8 cellular contexts compared by ENCODE assay signal in genomic region chr2:214808961-214809750, GRCh38.
DNase-seq lines count a peak whose midpoint lies in the region; ATAC-seq, FAIRE-seq and TF ChIP-seq lines count a peak whose summit lies in the region.

Gene BARD1 (minus strand): TSS chr2:214809683. CDS start chr2:214809569, 114 bp downstream.

- FAIRE-seq in GM18507 (lab: Jason Lieb, UNC), result peak; percentile 87

- peak within 1 kb of the TSS; percentile 95 for H3K27ac ChIP-seq in 22Rv1

- peak; percentile 25 for ATAC-seq in HG02970 (IDR thresholded peaks at IDR 0.05; ENCODE audit: low FRiP score, unreplicated experiment)

- no peak for TF ChIP-seq CTCF in 22Rv1 (IDR thresholded peaks at IDR 0.05)

- DNase-seq in GM18507 (ENCODE audit: extremely low spot score, insufficient read length, low read depth) (peak; percentile 26), NCI-H2171 treated with DMSO at 0.1 percent for 48 hours (lab: John Stamatoyannopoulos, UW) (peak; percentile 62), medulla oblongata (ENCODE audit: extremely low spot score) (peak; percentile 53)
- peak; percentile 66 for DNase-seq in activated CD4-positive, alpha-beta T cell treated with anti-CD3 and anti-CD28 coated beads for 48 hours
- peak; percentile 39 for DNase-seq in effector CD4-positive, alpha-beta T cell
- DNase-seq in stimulated activated CD8-positive, alpha-beta memory T cell treated with anti-CD3 and anti-CD28 coated beads, Interleukin-15, amount 100 ng/mL, for 48 hours (ENCODE audit: low read depth in 2 of 2), result peak; percentile 32 to 34

Comparison
In these comparisons a context has a peak if more than half of its experiments do, and no peak if none do; other contexts are left out.
1. Peak in every context shown above with its lines: DNase-seq, ATAC-seq and H3K27ac ChIP-seq.